ENCODE assay signal across 1 cellular context in the genomic region with DNA sequence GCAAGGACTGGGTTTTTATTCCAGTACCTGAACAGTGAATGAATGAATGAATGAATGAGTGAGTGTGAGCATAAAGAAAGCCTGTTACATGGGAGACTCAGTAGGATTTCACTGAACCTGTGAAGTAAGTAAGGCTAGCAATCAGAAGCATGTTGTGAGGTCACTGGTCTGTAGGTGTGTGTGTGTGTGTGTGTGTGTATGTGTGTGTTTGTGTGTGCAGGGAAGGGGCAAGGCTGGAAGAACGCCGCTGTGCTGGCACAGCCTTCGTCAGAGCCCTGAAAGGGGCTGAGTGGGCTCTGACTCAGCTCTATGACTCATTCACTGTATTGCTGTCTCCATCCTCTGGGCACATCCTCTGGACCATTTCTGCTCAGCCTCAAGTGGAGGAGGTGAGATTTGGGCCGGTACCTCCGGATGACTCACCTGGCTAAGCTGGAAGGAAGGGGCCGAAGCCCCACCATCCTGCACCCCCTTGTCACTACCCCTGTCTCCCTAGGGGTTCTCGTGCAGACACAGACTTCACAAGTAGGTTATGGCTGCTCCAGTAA.
A peak's percentile ranks its signal among the peaks of the same experiment; 100 is the strongest.
TF ChIP-seq lines count a peak whose summit lies in the region.

No MANE protein-coding gene starts in this region.

TF ChIP-seq in IMR-90, 13 proteins besides CTCF, POLR2A, EP300 and RAD21 (continued from another document):
- TF ChIP-seq BHLHE40 (IDR thresholded peaks at IDR 0.05; ENCODE audit: low read depth, low read length), result peak; percentile 77
- no peak for TF ChIP-seq RFX5 (IDR thresholded peaks at IDR 0.05; ENCODE audit: low read depth, low read length)
- TF ChIP-seq CHD1 (IDR thresholded peaks at IDR 0.05; ENCODE audit: low read depth, low read length), result 0 out of 2 replicates have a peak, but pooled peaks have one; percentile 52
- TF ChIP-seq, protein P1, sequence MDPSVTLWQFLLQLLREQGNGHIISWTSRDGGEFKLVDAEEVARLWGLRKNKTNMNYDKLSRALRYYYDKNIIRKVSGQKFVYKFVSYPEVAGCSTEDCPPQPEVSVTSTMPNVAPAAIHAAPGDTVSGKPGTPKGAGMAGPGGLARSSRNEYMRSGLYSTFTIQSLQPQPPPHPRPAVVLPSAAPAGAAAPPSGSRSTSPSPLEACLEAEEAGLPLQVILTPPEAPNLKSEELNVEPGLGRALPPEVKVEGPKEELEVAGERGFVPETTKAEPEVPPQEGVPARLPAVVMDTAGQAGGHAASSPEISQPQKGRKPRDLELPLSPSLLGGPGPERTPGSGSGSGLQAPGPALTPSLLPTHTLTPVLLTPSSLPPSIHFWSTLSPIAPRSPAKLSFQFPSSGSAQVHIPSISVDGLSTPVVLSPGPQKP (IDR thresholded peaks at IDR 0.05; ENCODE audit: borderline replicate concordance, low read depth, low read length), result no peak
